In genomic region chr1:176994926-176995596, GRCh38 we compare ENCODE assay signal across 15 cellular contexts.
"Had no signal": no experiment of that assay in that cellular context is flagged by ENCODE, and none has a peak within 500 bp of the region (broad histone marks: within the 10 kb centered on the region; RNA-seq: fewer than 3 reads in every experiment).

No MANE protein-coding gene starts in this region.

- H3K27me3 ChIP-seq: cardiac muscle cell, tibial nerve, uterus had no signal

- H3K4me1 ChIP-seq: uterus had no signal

- ATAC-seq: activated CD8-positive, alpha-beta memory T cell treated with anti-CD3 and anti-CD28 coated beads, Interleukin-2, amount 10 ng/mL, durations not matched to agents 7 days and 5 days; effector memory CD8-positive, alpha-beta T cell; right cardiac atrium had no signal

- H3K9me3 Mint-ChIP-seq: activated B cell treated with CpG ODN at 0.5 μM for 24 hours; activated CD4-positive, alpha-beta memory T cell treated with anti-CD3 and anti-CD28 coated beads, Interleukin-2, amount 10 ng/mL, durations not matched to agents 7 days and 5 days; stimulated activated naive CD8-positive, alpha-beta T cell treated with anti-CD3 and anti-CD28 coated beads, Interleukin-15, Interleukin-2, amounts not matched to agents 100 ng/mL and 50 ng/mL, for 24 hours had no signal

- H3K4me1 Mint-ChIP-seq: activated B cell treated with CpG ODN at 0.5 μM for 24 hours; activated CD4-positive, alpha-beta memory T cell treated with anti-CD3 and anti-CD28 coated beads, Interleukin-2, amount 10 ng/mL, durations not matched to agents 7 days and 5 days; activated CD8-positive, alpha-beta memory T cell treated with anti-CD3 and anti-CD28 coated beads, Interleukin-2, amount 10 ng/mL, durations not matched to agents 7 days and 5 days had no signal

- DNase-seq: activated B cell treated with CpG ODN at 0.5 μM for 24 hours; activated CD4-positive, alpha-beta memory T cell treated with anti-CD3 and anti-CD28 coated beads, Interleukin-2, amount 10 ng/mL, durations not matched to agents 7 days and 5 days; activated CD4-positive, alpha-beta T cell treated with anti-CD3 and anti-CD28 coated beads for 48 hours; activated CD8-positive, alpha-beta memory T cell treated with anti-CD3 and anti-CD28 coated beads, Interleukin-2, amount 10 ng/mL, durations not matched to agents 7 days and 5 days; effector memory CD8-positive, alpha-beta T cell; right cardiac atrium; T-helper 9 cell; uterus had no signal

- H3K27me3 Mint-ChIP-seq: activated CD4-positive, alpha-beta memory T cell treated with anti-CD3 and anti-CD28 coated beads, Interleukin-2, amount 10 ng/mL, durations not matched to agents 7 days and 5 days; activated CD8-positive, alpha-beta memory T cell treated with anti-CD3 and anti-CD28 coated beads, Interleukin-2, amount 10 ng/mL, durations not matched to agents 7 days and 5 days; effector memory CD8-positive, alpha-beta T cell had no signal

- H3K27ac Mint-ChIP-seq: activated B cell treated with CpG ODN at 0.5 μM for 24 hours; activated CD4-positive, alpha-beta memory T cell treated with anti-CD3 and anti-CD28 coated beads, Interleukin-2, amount 10 ng/mL, durations not matched to agents 7 days and 5 days; activated CD8-positive, alpha-beta memory T cell treated with anti-CD3 and anti-CD28 coated beads, Interleukin-2, amount 10 ng/mL, durations not matched to agents 7 days and 5 days; activated naive CD8-positive, alpha-beta T cell; effector memory CD8-positive, alpha-beta T cell; progenitor cell of endocrine pancreas; stimulated activated naive CD8-positive, alpha-beta T cell treated with anti-CD3 and anti-CD28 coated beads, Interleukin-15, Interleukin-2, amounts not matched to agents 100 ng/mL and 50 ng/mL, for 24 hours had no signal

- H3K4me3 ChIP-seq: cardiac muscle cell, lung, skin epidermis, tibial nerve, uterus had no signal

- H3K27ac ChIP-seq: cardiac muscle cell, skin epidermis, tibial nerve, uterus had no signal

- H3K9me3 ChIP-seq: tibial nerve, uterus had no signal

- H3K4me3 Mint-ChIP-seq: activated B cell treated with CpG ODN at 0.5 μM for 24 hours; activated CD4-positive, alpha-beta memory T cell treated with anti-CD3 and anti-CD28 coated beads, Interleukin-2, amount 10 ng/mL, durations not matched to agents 7 days and 5 days; activated CD8-positive, alpha-beta memory T cell treated with anti-CD3 and anti-CD28 coated beads, Interleukin-2, amount 10 ng/mL, durations not matched to agents 7 days and 5 days; activated naive CD8-positive, alpha-beta T cell; effector memory CD8-positive, alpha-beta T cell; stimulated activated naive CD8-positive, alpha-beta T cell treated with anti-CD3 and anti-CD28 coated beads, Interleukin-15, Interleukin-2, amounts not matched to agents 100 ng/mL and 50 ng/mL, for 24 hours had no signal

- H3K36me3 Mint-ChIP-seq: activated CD8-positive, alpha-beta memory T cell treated with anti-CD3 and anti-CD28 coated beads, Interleukin-2, amount 10 ng/mL, durations not matched to agents 7 days and 5 days; activated naive CD8-positive, alpha-beta T cell had no signal

- H3K36me3 ChIP-seq: cardiac muscle cell, tibial nerve, uterus had no signal
